In the genomic region with DNA sequence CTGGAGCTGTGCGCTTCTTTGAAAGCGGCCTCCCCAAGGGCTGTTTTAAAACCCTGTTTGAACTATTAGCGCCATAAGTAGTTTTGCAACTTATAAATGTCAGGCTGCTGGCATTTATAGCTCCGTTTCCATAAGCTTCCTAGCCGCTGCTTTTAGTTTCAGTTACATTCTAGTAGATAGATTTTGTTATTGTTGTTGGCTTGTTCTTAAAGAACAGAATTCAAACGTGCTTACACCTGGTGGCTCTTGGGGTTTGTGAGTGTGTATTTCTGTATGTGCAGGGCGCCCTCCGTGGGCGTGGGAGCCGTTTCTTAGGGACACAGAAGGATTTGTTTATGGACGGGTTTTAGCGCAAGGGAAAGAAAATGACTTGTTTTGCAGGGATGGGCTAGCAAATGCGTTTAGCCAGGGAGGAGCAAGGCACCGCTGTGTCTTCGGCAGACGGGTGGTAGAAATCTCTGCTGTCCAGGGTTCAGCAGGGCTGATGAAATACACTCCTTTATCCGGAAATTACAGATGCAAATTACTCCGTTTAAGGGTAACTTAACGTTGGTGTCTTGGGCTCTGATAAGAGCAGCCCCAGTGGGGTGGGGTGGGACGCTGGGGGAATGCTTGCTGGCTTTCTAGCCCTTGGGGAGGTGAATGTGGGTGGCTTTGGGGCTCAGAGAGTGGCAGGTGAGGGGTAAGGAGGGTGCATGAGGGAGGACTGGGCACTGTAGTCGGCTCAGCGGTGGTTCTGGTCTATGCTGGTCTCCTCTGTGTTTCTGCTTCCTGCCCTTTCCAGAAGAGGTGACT, we compare ENCODE assay signal across 8 cellular contexts. TPM values are rescaled to one million over a fixed set of nuclear protein-coding genes. Genes with fewer than 3 reads are reported as not detected.
DNase-seq lines count a peak whose midpoint lies in the region; ATAC-seq and TF ChIP-seq lines count a peak whose summit lies in the region.

No MANE protein-coding gene starts in this region.

- DNase-seq in activated CD4-positive, alpha-beta T cell treated with anti-CD3 and anti-CD28 coated beads for 36 hours = peak; percentile 17
- DNase-seq in activated CD4-positive, alpha-beta T cell treated with anti-CD3 and anti-CD28 coated beads for 48 hours = no peak
- no peak for DNase-seq in Jurkat, Clone E6-1 (ENCODE audit: low read depth, low spot score)
- DNase-seq in lower leg skin (ENCODE audit: low spot score in 2 of 2) (no peak), type B pancreatic cell (ENCODE audit: extremely low spot score, unreplicated experiment) (no peak), NCI-H1930 (lab: John Stamatoyannopoulos, UW) (no peak)
- no peak for DNase-seq in effector CD4-positive, alpha-beta T cell

- H3K27ac Mint-ChIP-seq in activated CD4-positive, alpha-beta T cell treated with anti-CD3 and anti-CD28 coated beads for 36 hours = no peak overlapping the region
- H3K27ac Mint-ChIP-seq in brain = peak overlapping the region in 3 of 5 experiments; percentile 39 to 62 (median 43)
- peak overlapping the region; percentile 49 for H3K27ac Mint-ChIP-seq in type B pancreatic cell

- peaks cover 15% of the 10 kb centered on the region for H3K4me1 Mint-ChIP-seq in activated CD4-positive, alpha-beta T cell treated with anti-CD3 and anti-CD28 coated beads for 36 hours
- peaks cover 26% of the 10 kb centered on the region for H3K4me1 Mint-ChIP-seq in brain
- peaks cover 4% of the 10 kb centered on the region for H3K4me1 Mint-ChIP-seq in type B pancreatic cell (ENCODE audit: unreplicated experiment)

- no peaks in the 10 kb centered on the region for H3K36me3 Mint-ChIP-seq in activated CD4-positive, alpha-beta T cell treated with anti-CD3 and anti-CD28 coated beads for 36 hours (ENCODE audit: low read depth)
- H3K36me3 Mint-ChIP-seq in brain = no peaks in the 10 kb centered on the region
- H3K36me3 Mint-ChIP-seq in type B pancreatic cell = no peaks in the 10 kb centered on the region

- peaks cover 64% of the 10 kb centered on the region for H3K27me3 Mint-ChIP-seq in activated CD4-positive, alpha-beta T cell treated with anti-CD3 and anti-CD28 coated beads for 36 hours
- H3K27me3 Mint-ChIP-seq in brain (peaks cover 87% of the 10 kb centered on the region), type B pancreatic cell (peaks cover 88% of the 10 kb centered on the region)

- peak overlapping the region; percentile 44 for H3K4me3 ChIP-seq in Jurkat, Clone E6-1 (ENCODE audit: low read length)
- peak overlapping the region; percentile 38 for H3K4me3 ChIP-seq in lower leg skin (ENCODE audit: low read depth, poor library complexity, severe bottlenecking)

- CTCF ChIA-PET in activated CD4-positive, alpha-beta T cell treated with anti-CD3 and anti-CD28 coated beads for 36 hours (lab: Charles Lee) = interaction anchor here (0.6 to 1.9 kb wide), 7 partner anchors 9 to 352 kb away, joined by 3 to 10 read pairs (median 4); no protein-coding TSS in a partner anchor

- no peak for TF ChIP-seq CTCF in brain (conservative IDR thresholded peaks at IDR 0.05)
- TF ChIP-seq CTCF in lower leg skin (IDR thresholded peaks at IDR 0.05) = no peak
- no peak for TF ChIP-seq CTCF in type B pancreatic cell (conservative IDR thresholded peaks at IDR 0.05)

- POLR2A ChIA-PET in activated CD4-positive, alpha-beta T cell treated with anti-CD3 and anti-CD28 coated beads for 36 hours (lab: Charles Lee) = no interaction called here

- intact Hi-C loops in activated CD4-positive, alpha-beta T cell treated with anti-CD3 and anti-CD28 coated beads for 36 hours (cut with DNase I, micrococcal nuclease) = no loop called here
- intact Hi-C loops in lower leg skin (cut with DNase I; ENCODE audit: low total_unique reads) = no loop called here

- H3K9me3 Mint-ChIP-seq in activated CD4-positive, alpha-beta T cell treated with anti-CD3 and anti-CD28 coated beads for 36 hours (ENCODE audit: low read depth) = no peaks in the 10 kb centered on the region
- H3K9me3 Mint-ChIP-seq in brain = peaks cover 0 to 11% (median 4%) of the 10 kb centered on the region in 5 experiments
- H3K9me3 Mint-ChIP-seq in type B pancreatic cell = no peaks in the 10 kb centered on the region

- WGBS in lower leg skin, 2 donors = 2 to 4% methylated on average over 22 of the region's 22 CpGs

- peak overlapping the region; percentile 61 for H3K4me3 Mint-ChIP-seq in activated CD4-positive, alpha-beta T cell treated with anti-CD3 and anti-CD28 coated beads for 36 hours
- peak overlapping the region; percentile 86 to 92 (median 88) for H3K4me3 Mint-ChIP-seq in brain
- peak overlapping the region; percentile 89 for H3K4me3 Mint-ChIP-seq in type B pancreatic cell

- ATAC-seq in activated CD4-positive, alpha-beta T cell treated with anti-CD3 and anti-CD28 coated beads for 36 hours = peak; percentile 13

- TF ChIP-seq POLR2A in lower leg skin (IDR thresholded peaks at IDR 0.05) = no peak

RNA-seq across cellular contexts. Expression of gene SV2B, which starts 0.7 kb away (rescaled TPM):
- under 1 TPM; 0.05 TPM for total RNA-seq in activated CD4-positive, alpha-beta T cell treated with anti-CD3 and anti-CD28 coated beads for 36 hours
- polyA plus RNA-seq in Jurkat, Clone E6-1 (2012; ENCODE audit: insufficient read depth, insufficient read length) = 0.55 TPM
- 61.6 TPM for polyA plus RNA-seq in brain (ENCODE audit: insufficient read depth, low read depth, low replicate concordance)
- total RNA-seq in lower leg skin (1 to 10 TPM in 2 of 4 donors, under 1 TPM in 2; 0.42 to 2.3 (median 0.88) TPM), type B pancreatic cell (ENCODE audit: low replicate concordance) (1.7 and 3.1 TPM in 2 replicates)
